Comparison of ENCODE assay signal across 18 cellular contexts in the genomic region with DNA sequence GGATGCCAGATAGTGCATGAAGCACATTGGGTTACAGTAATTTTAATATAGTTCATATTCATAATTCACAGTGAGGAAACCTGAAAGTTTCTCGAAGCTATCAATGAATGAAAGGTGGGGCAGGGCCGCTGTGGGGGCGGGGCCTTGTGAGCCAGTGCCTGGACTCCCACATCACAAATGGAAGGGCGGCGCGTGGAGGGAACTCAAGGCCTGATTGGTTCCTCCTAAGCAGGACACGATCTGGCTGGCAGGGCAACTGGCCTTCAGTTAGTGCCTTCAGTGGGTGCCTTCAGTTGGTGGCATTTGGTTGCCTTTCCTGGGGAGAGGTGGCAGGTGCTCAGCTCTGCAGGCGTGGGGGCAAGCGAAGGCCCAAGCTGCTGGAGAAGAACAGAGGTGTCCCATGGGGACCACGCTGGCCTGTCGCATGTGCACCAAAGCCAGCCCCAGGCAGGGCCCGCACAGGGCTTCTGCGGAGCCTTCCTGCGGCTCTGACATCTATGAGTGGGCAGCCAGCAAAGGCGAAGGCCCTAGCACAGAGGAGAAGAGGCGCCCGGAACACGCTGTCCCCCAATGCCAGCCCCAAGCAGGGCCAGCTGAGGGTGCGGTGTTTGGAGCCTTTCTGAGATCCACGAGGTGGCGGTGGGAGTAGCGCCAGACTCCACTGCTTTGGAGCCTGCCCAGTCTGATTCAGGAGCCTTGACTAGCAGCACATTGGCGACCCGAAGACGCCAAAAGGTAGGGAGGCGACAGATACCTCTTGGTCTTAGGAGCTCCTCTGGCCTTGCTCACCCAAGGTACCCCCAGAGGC.
"Had no signal": no experiment of that assay in that cellular context is flagged by ENCODE, and none has a peak within 500 bp of the region (broad histone marks: within the 10 kb centered on the region; RNA-seq: fewer than 3 reads in every experiment).

No MANE protein-coding gene starts in this region.

- H3K27ac ChIP-seq: coronary artery, neutrophil, psoas muscle, sigmoid colon, skin epidermis, stomach had no signal

- H3K4me3 ChIP-seq: coronary artery, psoas muscle, sigmoid colon, skin epidermis, stomach had no signal

- H3K27me3 ChIP-seq: neutrophil, sigmoid colon, stomach had no signal

- H3K36me3 ChIP-seq: neutrophil, sigmoid colon, stomach had no signal

- H3K9me3 ChIP-seq: neutrophil, psoas muscle, sigmoid colon, stomach had no signal

- DNase-seq: effector CD4-positive, alpha-beta T cell; foreskin melanocyte; immature natural killer cell; left colon; left ventricle myocardium superior; naive thymus-derived CD4-positive, alpha-beta T cell; nephron progenitor cell; psoas muscle; retina; sigmoid colon; stimulated activated naive CD4-positive, alpha-beta T cell; stomach; substantia nigra; trophoblast cell had no signal

- H3K4me1 ChIP-seq: psoas muscle, sigmoid colon, stomach had no signal

- FAIRE-seq: keratinocyte had no signal
